ENCODE assay signal across 13 cellular contexts in the genomic region with DNA sequence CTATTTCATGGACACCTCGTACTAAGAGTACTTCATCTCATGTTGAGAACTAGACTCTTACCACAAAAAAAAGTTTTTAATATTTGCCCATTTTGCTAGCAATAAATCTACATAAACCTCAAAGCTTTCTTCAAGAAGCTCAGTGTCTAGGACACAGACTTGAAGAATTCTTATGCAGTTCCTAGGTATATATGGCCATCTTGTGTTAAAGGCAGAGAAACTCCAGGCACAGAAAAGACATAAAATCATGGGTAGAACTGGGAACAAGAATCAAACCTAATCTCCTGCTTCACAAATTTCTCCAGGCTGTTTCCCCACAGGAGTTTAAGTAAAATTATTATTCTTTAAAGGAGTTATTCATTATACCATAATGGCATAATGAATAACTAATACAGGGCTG. TPM values are rescaled to one million over a fixed set of nuclear protein-coding genes. Genes with fewer than 3 reads are reported as not detected.
DNase-seq lines count a peak whose midpoint lies in the region; ATAC-seq and TF ChIP-seq lines count a peak whose summit lies in the region.
"Had no signal": no experiment of that assay in that cellular context is flagged by ENCODE, and none has a peak within 500 bp of the region (broad histone marks: within the 10 kb centered on the region; RNA-seq: fewer than 3 reads in every experiment).

No MANE protein-coding gene starts in this region.

- no peak overlapping the region for H3K4me3 Mint-ChIP-seq in activated CD4-positive, alpha-beta memory T cell treated with anti-CD3 and anti-CD28 coated beads for 36 hours
- peak overlapping the region; percentile 40 to 69 (median 47) for H3K4me3 Mint-ChIP-seq in nephron

- H3K9me3 ChIP-seq in BLaER1 treated with 17β-estradiol and CSF1 and Interleukin-3, amounts not matched to agents 10 nM and 100 nM (replicated peaks in 1 of 11), result no peaks in the 10 kb centered on the region
- H3K9me3 ChIP-seq in aorta (ENCODE audit: control insufficient read depth, low read length) (no peaks in the 10 kb centered on the region), vagina (no peaks in the 10 kb centered on the region)
- H3K9me3 ChIP-seq: breast epithelium, gastroesophageal sphincter had no signal

- peaks cover 37 to 71% (median 47%) of the 10 kb centered on the region in 10 experiments for H3K4me1 ChIP-seq in BLaER1 treated with 17β-estradiol and CSF1 and Interleukin-3, amounts not matched to agents 10 nM and 100 nM
- H3K4me1 ChIP-seq in aorta (ENCODE audit: control insufficient read depth in 1 of 2, insufficient read depth in 2 of 2, low read length in 2 of 2) (no peaks in the 10 kb centered on the region), vagina (peaks cover 43% of the 10 kb centered on the region)

- no peak for DNase-seq in GM12865 (ENCODE audit: low read depth)
- no peak for DNase-seq in activated CD4-positive, alpha-beta memory T cell treated with anti-CD3 and anti-CD28 coated beads for 36 hours
- no peak for DNase-seq in aorta
- DNase-seq in vagina (ENCODE audit: extremely low spot score in 2 of 2), result no peak
- DNase-seq: activated CD4-positive, CD25-positive, alpha-beta regulatory T cell; effector memory CD8-positive, alpha-beta T cell; stimulated activated CD4-positive, alpha-beta T cell treated with anti-CD3 and anti-CD28 coated beads, Interleukin-4, amount 100 ng/mL, for 24 hours; stimulated activated naive CD4-positive, alpha-beta T cell had no signal

- peak overlapping the region; percentile 1 to 96 (median 90); a peak in 18 of 22 replicates for H3K4me2 ChIP-seq in BLaER1 treated with 17β-estradiol and CSF1 and Interleukin-3, amounts not matched to agents 10 nM and 100 nM

- POLR2A ChIA-PET in activated CD4-positive, alpha-beta memory T cell treated with anti-CD3 and anti-CD28 coated beads for 36 hours (lab: Charles Lee), result interaction anchor here (0.9 to 1.2 kb wide), 2 partner anchors 35 to 119 kb away, joined by 3 read pairs; a partner anchor contains a TSS

- no peak for TF ChIP-seq POLR2A in vagina (IDR thresholded peaks at IDR 0.05)

- H3K4me1 Mint-ChIP-seq in activated CD4-positive, alpha-beta memory T cell treated with anti-CD3 and anti-CD28 coated beads for 36 hours (ENCODE audit: low read depth), result peaks cover 50% of the 10 kb centered on the region
- H3K4me1 Mint-ChIP-seq in nephron, result peaks cover 53% of the 10 kb centered on the region

- H3K9me3 Mint-ChIP-seq in activated CD4-positive, alpha-beta memory T cell treated with anti-CD3 and anti-CD28 coated beads for 36 hours, result no peaks in the 10 kb centered on the region
- no peaks in the 10 kb centered on the region for H3K9me3 Mint-ChIP-seq in nephron
- H3K9me3 Mint-ChIP-seq: effector memory CD8-positive, alpha-beta T cell had no signal

- ATAC-seq in aorta (ENCODE audit: low FRiP score) (no peak), HG02970 (IDR thresholded peaks at IDR 0.05; ENCODE audit: low FRiP score, unreplicated experiment) (no peak)
- ATAC-seq: effector memory CD8-positive, alpha-beta T cell; gastroesophageal sphincter had no signal

- CTCF ChIA-PET in activated CD4-positive, alpha-beta memory T cell treated with anti-CD3 and anti-CD28 coated beads for 36 hours (lab: Charles Lee), result no interaction called here

- H3K36me3 Mint-ChIP-seq in activated CD4-positive, alpha-beta memory T cell treated with anti-CD3 and anti-CD28 coated beads for 36 hours, result peaks cover 49% of the 10 kb centered on the region
- H3K36me3 Mint-ChIP-seq in nephron (ENCODE audit: low read depth), result peaks cover 52% of the 10 kb centered on the region

- H3K27me3 Mint-ChIP-seq in activated CD4-positive, alpha-beta memory T cell treated with anti-CD3 and anti-CD28 coated beads for 36 hours, result no peaks in the 10 kb centered on the region
- H3K27me3 Mint-ChIP-seq in nephron (ENCODE audit: low read depth), result no peaks in the 10 kb centered on the region
- H3K27me3 Mint-ChIP-seq: effector memory CD8-positive, alpha-beta T cell had no signal

- peaks cover 25 to 71% (median 60%) of the 10 kb centered on the region in 11 experiments; a peak in 20 of 22 replicates for H4K20me1 ChIP-seq in BLaER1 treated with 17β-estradiol and CSF1 and Interleukin-3, amounts not matched to agents 10 nM and 100 nM

- 68 to 69% methylated on average over 1 of the region's 1 CpG for WGBS in aorta, 2 donors

- H3K9ac ChIP-seq in BLaER1 treated with 17β-estradiol and CSF1 and Interleukin-3, amounts not matched to agents 10 nM and 100 nM, result peak overlapping the region in 6 of 11 experiments; percentile 1 to 63 (median 30); a peak in 9 of 22 replicates

- H3K4me3 ChIP-seq in BLaER1 treated with 17β-estradiol and CSF1 and Interleukin-3, amounts not matched to agents 10 nM and 100 nM, result peak overlapping the region in 4 of 10 experiments; percentile 4 to 85 (median 28); a peak in 6 of 20 replicates
- H3K4me3 ChIP-seq in GM12865 (ENCODE audit: low read depth, low read length) (peak overlapping the region; percentile 50), aorta (ENCODE audit: low read length in 2 of 2) (no peak overlapping the region), vagina (no peak overlapping the region)
- H3K4me3 ChIP-seq: gastroesophageal sphincter had no signal

- H3K36me3 ChIP-seq in BLaER1 treated with 17β-estradiol and CSF1 and Interleukin-3, amounts not matched to agents 10 nM and 100 nM, result peaks cover 75 to 82% (median 80%) of the 10 kb centered on the region in 11 experiments
- peaks cover 2 to 9% of the 10 kb centered on the region in 2 donors for H3K36me3 ChIP-seq in aorta (ENCODE audit: control insufficient read depth in 1 of 2, insufficient read depth in 2 of 2, low read length in 1 of 2)
- H3K36me3 ChIP-seq in vagina, result peaks cover 0 to 49% of the 10 kb centered on the region in 2 donors

- H3K27ac Mint-ChIP-seq in activated CD4-positive, alpha-beta memory T cell treated with anti-CD3 and anti-CD28 coated beads for 36 hours, result peak overlapping the region; percentile 52
- peak overlapping the region; percentile 80 to 86 (median 82) for H3K27ac Mint-ChIP-seq in nephron

- no peaks in the 10 kb centered on the region for H3K27me3 ChIP-seq in BLaER1 treated with 17β-estradiol and CSF1 and Interleukin-3, amounts not matched to agents 10 nM and 100 nM
- H3K27me3 ChIP-seq in aorta (ENCODE audit: control insufficient read depth in 1 of 2, insufficient read depth in 2 of 2, low read length in 1 of 2) (no peaks in the 10 kb centered on the region), vagina (no peaks in the 10 kb centered on the region)
- H3K27me3 ChIP-seq: breast epithelium, gastroesophageal sphincter had no signal

- no peak overlapping the region; a peak in 1 of 22 replicates for H3K27ac ChIP-seq in BLaER1 treated with 17β-estradiol and CSF1 and Interleukin-3, amounts not matched to agents 10 nM and 100 nM
- no peak overlapping the region for H3K27ac ChIP-seq in aorta (ENCODE audit: low read depth in 1 of 2, low read length in 2 of 2)
- H3K27ac ChIP-seq in vagina, result no peak overlapping the region
- H3K27ac ChIP-seq: breast epithelium, gastroesophageal sphincter had no signal

- intact Hi-C loops in activated CD4-positive, alpha-beta memory T cell treated with anti-CD3 and anti-CD28 coated beads for 36 hours (cut with micrococcal nuclease), result no loop called here
- intact Hi-C loops in aorta (cut with DNase I) (no loop called here), vagina (cut with DNase I) (no loop called here)

- no peak for TF ChIP-seq CTCF in GM12865 (IDR thresholded peaks at IDR 0.05; ENCODE audit: insufficient read depth, low read depth, low read length, missing control alignments)
- no peak for TF ChIP-seq CTCF in nephron (IDR thresholded peaks at IDR 0.05; ENCODE audit: unreplicated experiment in 3 of 3)
- no peak for TF ChIP-seq CTCF in vagina (IDR thresholded peaks at IDR 0.05)

RNA-seq across cellular contexts. Expression of gene MBD4, which starts 4.4 kb away (rescaled TPM):
- 10 to 100 TPM; 50.5 to 53.7 TPM for total RNA-seq in activated CD4-positive, alpha-beta memory T cell treated with anti-CD3 and anti-CD28 coated beads for 36 hours
- total RNA-seq in aorta (10 to 100 TPM; 23.9 to 31.2 TPM), vagina (32.4 TPM)
- polyA plus RNA-seq in aorta, result 10 to 100 TPM; 18.7 to 28.7 TPM

RNA-seq across cellular contexts. Expression of gene IFT122, which starts 4.7 kb away (rescaled TPM):
- total RNA-seq in activated CD4-positive, alpha-beta memory T cell treated with anti-CD3 and anti-CD28 coated beads for 36 hours, result 10 to 100 TPM; 21.5 to 25.5 TPM
- total RNA-seq in aorta, result 10 to 100 TPM; 30.8 to 33.5 TPM
- polyA plus RNA-seq in aorta, result 10 to 100 TPM; 10.1 to 41.2 TPM
- 33.4 TPM for total RNA-seq in vagina

RNA-seq across cellular contexts. Expression of gene EFCAB12, which starts 6.9 kb away (rescaled TPM):
- total RNA-seq in activated CD4-positive, alpha-beta memory T cell treated with anti-CD3 and anti-CD28 coated beads for 36 hours, result under 1 TPM; 0.31 to 0.45 TPM
- total RNA-seq in aorta, result under 1 TPM; 0.10 to 0.36 TPM
- under 1 TPM in 1 of 2 donors, not detected in 1; 0.25 TPM for polyA plus RNA-seq in aorta
- total RNA-seq in vagina, result not detected
